In the genomic region with DNA sequence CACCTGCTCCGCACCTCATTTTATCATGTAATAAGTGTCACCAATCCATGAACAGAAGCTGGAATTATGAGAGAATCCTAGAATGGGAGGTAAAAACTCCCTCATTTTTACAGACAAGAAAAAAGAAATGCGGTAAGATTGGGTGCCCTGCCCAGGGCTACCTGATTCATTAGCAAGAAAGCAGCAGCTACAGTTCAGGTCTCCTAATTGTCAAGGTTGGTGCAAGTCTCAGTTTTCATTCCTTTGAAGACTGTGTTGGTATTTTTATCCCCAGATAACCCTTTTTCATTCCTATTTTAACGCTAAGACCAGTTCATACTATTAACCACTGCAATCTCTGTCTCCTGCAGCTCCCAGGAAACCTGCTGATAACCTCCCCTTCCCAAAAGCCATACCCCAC, we compare ENCODE assay signal across 12 cellular contexts. TPM values are rescaled to one million over a fixed set of nuclear protein-coding genes. Genes with fewer than 3 reads are reported as not detected.
A peak's percentile ranks its signal among the peaks of the same experiment; 100 is the strongest.
DNase-seq lines count a peak whose midpoint lies in the region; ATAC-seq, FAIRE-seq and TF ChIP-seq lines count a peak whose summit lies in the region.
"Had no signal": no experiment of that assay in that cellular context is flagged by ENCODE, and none has a peak within 500 bp of the region (broad histone marks: within the 10 kb centered on the region; RNA-seq: fewer than 3 reads in every experiment).

No MANE protein-coding gene starts in this region.

- H3K4me3 Mint-ChIP-seq in type B pancreatic cell: peak overlapping the region; percentile 76

- no peak overlapping the region for H4K91ac ChIP-seq in mesenchymal stem cell (ENCODE audit: low read length)

- H3K27ac Mint-ChIP-seq in type B pancreatic cell: no peak overlapping the region

- H2BK12ac ChIP-seq in mesenchymal stem cell (ENCODE audit: low read length in 2 of 2): no peak overlapping the region

- no peak for TF ChIP-seq EP300 in K562 (IDR thresholded peaks at IDR 0.05; ENCODE audit: low read length)

- peak overlapping the region; percentile 35 for H2BK15ac ChIP-seq in mesenchymal stem cell (ENCODE audit: low read depth, poor library complexity, severe bottlenecking)

- no peaks in the 10 kb centered on the region for H3K9me3 ChIP-seq in heart left ventricle
- no peaks in the 10 kb centered on the region for H3K9me3 ChIP-seq in K562 (replicated peaks; ENCODE audit: control insufficient read depth, insufficient read depth, low read depth, low read length)
- no peaks in the 10 kb centered on the region for H3K9me3 ChIP-seq in mesenchymal stem cell (ENCODE audit: control insufficient read depth, low read length)

- no peaks in the 10 kb centered on the region for H3K27me3 ChIP-seq in heart left ventricle
- no peaks in the 10 kb centered on the region for H3K27me3 ChIP-seq in K562 (ENCODE audit: control insufficient read depth in 2 of 2, insufficient read depth in 2 of 2, low read length in 2 of 2)
- H3K27me3 ChIP-seq in mesenchymal stem cell (ENCODE audit: control insufficient read depth in 1 of 2, insufficient read depth in 1 of 2, low read length in 2 of 2): no peaks in the 10 kb centered on the region

- H3K4ac ChIP-seq in mesenchymal stem cell (ENCODE audit: low read depth in 1 of 2, low read length in 2 of 2): no peak overlapping the region

- H3K14ac ChIP-seq in mesenchymal stem cell (ENCODE audit: low read length in 2 of 2): peak overlapping the region in 1 of 2 experiments; percentile 93

- no peak overlapping the region for H3K23ac ChIP-seq in mesenchymal stem cell (ENCODE audit: low read length in 2 of 2)

- no peak for DNase-seq in heart left ventricle
- no peak for DNase-seq in left cardiac atrium
- no peak for DNase-seq in K562 (ENCODE audit: extremely low read depth in 1 of 4, low spot score in 3 of 4)
- no peak for DNase-seq in mesenchymal stem cell
- DNase-seq in type B pancreatic cell (ENCODE audit: extremely low spot score, unreplicated experiment): no peak
- no peak for DNase-seq in KBM-7
- DNase-seq: EL; stimulated activated CD4-positive, alpha-beta T cell treated with anti-CD3 and anti-CD28 coated beads, Interleukin-15, amount 100 ng/mL, for 24 hours had no signal

- H2AK5ac ChIP-seq in mesenchymal stem cell (ENCODE audit: low read length, severe bottlenecking): no peak overlapping the region

- peaks cover 60% of the 10 kb centered on the region for H3K4me1 Mint-ChIP-seq in type B pancreatic cell (ENCODE audit: unreplicated experiment)

- H3K4me2 ChIP-seq in K562 (ENCODE audit: insufficient read depth, low read length) (no peak overlapping the region), mesenchymal stem cell (ENCODE audit: low read length, poor library complexity, severe bottlenecking) (no peak overlapping the region)

- no peak for TF ChIP-seq CTCF in heart left ventricle (IDR thresholded peaks at IDR 0.05)
- no peak for TF ChIP-seq CTCF in K562 (IDR thresholded peaks at IDR 0.05 in 2 of 3, conservative IDR thresholded peaks at IDR 0.05 in 1 of 3; ENCODE audit: insufficient read depth in 2 of 3, low read depth in 1 of 3, low read length in 3 of 3)
- no peak for TF ChIP-seq CTCF in type B pancreatic cell (conservative IDR thresholded peaks at IDR 0.05)

- H3K9me1 ChIP-seq in K562 (ENCODE audit: control insufficient read depth, insufficient read depth, low read length): no peaks in the 10 kb centered on the region

- ATAC-seq in heart left ventricle (no peak), left cardiac atrium (no peak), K562 (no peak), HG02852 (IDR thresholded peaks at IDR 0.05; ENCODE audit: unreplicated experiment) (no peak), GM18907 (IDR thresholded peaks at IDR 0.05; ENCODE audit: unreplicated experiment) (no peak)

- H3K27me3 Mint-ChIP-seq in type B pancreatic cell: peaks cover 3% of the 10 kb centered on the region

- H3K36me3 ChIP-seq in heart left ventricle (peaks cover 0 to 29% (median 21%) of the 10 kb centered on the region in 9 donors), K562 (ENCODE audit: control insufficient read depth, insufficient read depth, low read length) (no peaks in the 10 kb centered on the region), mesenchymal stem cell (ENCODE audit: control insufficient read depth in 1 of 2, insufficient read depth in 2 of 2, low read depth in 1 of 2, low read length in 2 of 2) (peaks cover 0 to 36% of the 10 kb centered on the region in 2 experiments)

- BruUV-seq in K562 (replicated peaks; lab: Mats Ljungman, UMichigan): no TSS peak

- H3K9me3 Mint-ChIP-seq in type B pancreatic cell: peaks cover 4% of the 10 kb centered on the region

- 71 to 82% (median 77%) methylated on average over 3 of the region's 3 CpGs for WGBS in heart left ventricle, 4 donors
- 38% methylated on average over 3 of the region's 3 CpGs for WGBS in K562 (ENCODE audit: insufficient coverage, low coverage, missing lambda C conversion rate)
- WGBS in mesenchymal stem cell: 72% methylated on average over 3 of the region's 3 CpGs

- no peak for FAIRE-seq in K562 (lab: Jason Lieb, UNC)
- FAIRE-seq: GM18507, islet of Langerhans had no signal

- intact Hi-C loops in heart left ventricle (cut with DNase I): loop anchor here in 8 of 10 donors (5.0 to 10.0 kb wide), 10 partner anchors 111 to 293 kb away; partner anchors contain the start of genes GALNT4 (in 1 of the 8) and POC1B (in 1 of the 8)
- intact Hi-C loops in left cardiac atrium (cut with DNase I): loop anchor here in 1 of 2 donors (10.0 kb wide), 1 partner anchor 181 kb away; no protein-coding TSS in a partner anchor
- intact Hi-C loops in K562 (cut with micrococcal nuclease): no loop called here

- H3K9ac ChIP-seq in K562 (ENCODE audit: insufficient read depth in 1 of 2, low read depth in 2 of 2, low read length in 2 of 2) (no peak overlapping the region; a peak in 1 of 4 replicates), mesenchymal stem cell (ENCODE audit: low read length) (peak overlapping the region; percentile 100)

- CTCF ChIA-PET in K562 (lab: Yijun Ruan, JAX; ENCODE audit: low intra/inter-chr PET ratio): no interaction called here

- peak overlapping the region in 10 of 12 donors; percentile 58 to 99 (median 75) for H3K27ac ChIP-seq in heart left ventricle
- H3K27ac ChIP-seq in K562 (ENCODE audit: extremely low read depth, low read depth, low read length): no peak overlapping the region
- H3K27ac ChIP-seq in mesenchymal stem cell (ENCODE audit: low read length, poor library complexity, severe bottlenecking): no peak overlapping the region

- POLR2A ChIA-PET in K562 (lab: Yijun Ruan, JAX): no interaction called here

- no peaks in the 10 kb centered on the region for H4K20me1 ChIP-seq in K562 (replicated peaks; ENCODE audit: control insufficient read depth, insufficient read depth, low read length)

- peak overlapping the region; percentile 55 for H2BK120ac ChIP-seq in mesenchymal stem cell (ENCODE audit: low read depth, low read length)

- peaks cover 3 to 68% (median 40%) of the 10 kb centered on the region in 12 donors for H3K4me1 ChIP-seq in heart left ventricle
- peaks cover 0 to 26% of the 10 kb centered on the region in 2 experiments; a peak in 4 of 5 replicates for H3K4me1 ChIP-seq in K562 (replicated peaks in 1 of 2; ENCODE audit: control insufficient read depth in 2 of 2, insufficient read depth in 2 of 2, low read length in 2 of 2)
- peaks cover 12% of the 10 kb centered on the region for H3K4me1 ChIP-seq in mesenchymal stem cell (ENCODE audit: control insufficient read depth, insufficient read depth, low read depth, low read length)

- H4K8ac ChIP-seq in mesenchymal stem cell (ENCODE audit: low read length): peak overlapping the region; percentile 71

- peaks cover 12% of the 10 kb centered on the region for H3K36me3 Mint-ChIP-seq in type B pancreatic cell

- peaks cover 4% of the 10 kb centered on the region for H3K79me1 ChIP-seq in mesenchymal stem cell (replicated peaks; ENCODE audit: low read length, poor library complexity, severe bottlenecking)

- TF ChIP-seq POLR2A in heart left ventricle (IDR thresholded peaks at IDR 0.05): no peak
- no peak for TF ChIP-seq POLR2A in K562 (conservative IDR thresholded peaks at IDR 0.05)

- H2AFZ ChIP-seq in K562 (ENCODE audit: low read depth, low read length) (peak overlapping the region; percentile 78; the same call in 1 of the 2 replicates), mesenchymal stem cell (ENCODE audit: low read depth, low read length) (no peak overlapping the region)

- H3K18ac ChIP-seq in mesenchymal stem cell (ENCODE audit: low read depth in 1 of 2, low read length in 2 of 2): peak overlapping the region; percentile 58 to 59

- no peak overlapping the region for H2BK5ac ChIP-seq in mesenchymal stem cell (ENCODE audit: low read depth, low read length, poor library complexity, severe bottlenecking)

- TF ChIP-seq RAD21 in K562 (CRISPR knock-in tag; conservative IDR thresholded peaks at IDR 0.05 in 1 of 2, IDR thresholded peaks at IDR 0.05 in 1 of 2): no peak

- in situ Hi-C loops in K562 (cut with MboI) (no loop called here), KBM-7 (cut with MboI; ENCODE audit: low pct_unique_long_range_greater_than_20kb, low sequenced_read_pairs) (no loop called here)

- H3K4me3 ChIP-seq in heart left ventricle (peak overlapping the region in 1 of 12 donors; percentile 83), K562 (no peak overlapping the region), mesenchymal stem cell (ENCODE audit: insufficient read depth in 1 of 2, low read depth in 1 of 2, low read length in 2 of 2) (no peak overlapping the region)

- H3K79me2 ChIP-seq in K562 (ENCODE audit: control insufficient read depth, insufficient read depth, low read length): no peaks in the 10 kb centered on the region

RNA-seq across cellular contexts. Expression of gene DUSP6, which starts 6.9 kb away (rescaled TPM):
- total RNA-seq in heart left ventricle (10 to 100 TPM; 11.4 to 66.7 (median 24.5) TPM), left cardiac atrium (10 to 100 TPM; 47.8 to 53.2 TPM), K562 (2014; rRNA removed) (0.12 TPM in 1 of 2 replicates, not detected in the other), K562 (2014; rRNA removed; fragmentation: Illumina TruSeq; extraction: Trizol) (0.06 TPM in 1 of 2 replicates, not detected in the other), K562 (2015; rRNA removed; fragmentation: Illumina TruSeq; extraction: Trizol) (0.08 and 0.14 TPM in 2 replicates), K562 (2021) (0.47 and 0.60 TPM in 2 replicates), type B pancreatic cell (ENCODE audit: low replicate concordance) (43.0 TPM in 2 replicates)
- polyA plus RNA-seq in heart left ventricle (10 to 100 TPM in 1 of 2 donors, 1 to 10 TPM in 1; 4.8 to 20.3 TPM), K562 (2011; rRNA removed) (0.08 and 0.20 TPM in 2 replicates), K562 (2014; fragmentation: Illumina TruSeq; extraction: Trizol) (0.12 and 0.40 TPM in 2 replicates), K562 (2014; fragmentation: Nextera tagmentation; extraction: Ambion mirVana) (under 1 TPM; 0.04 TPM), K562 (2014; rRNA removed) (0.03 and 0.04 TPM in 2 replicates)
- total RNA-seq in K562 (2011; cell fraction: chromatin; rRNA removed; ENCODE audit: low replicate concordance): 0.19 and 0.26 TPM in 2 replicates
- total RNA-seq in K562 (2011; cell fraction: nucleolus; rRNA removed): not detected in 2 replicates
- total RNA-seq in K562 (2011; cell fraction: nucleoplasm; rRNA removed): 0.23 TPM in 1 of 2 replicates, not detected in the other
- 0.06 and 0.24 TPM in 2 replicates for polyA plus RNA-seq in K562 (2011; cell fraction: cytosol; rRNA removed)
- 0.57 and 0.65 TPM in 2 replicates for polyA plus RNA-seq in K562 (2011; cell fraction: nucleus; rRNA removed)
- 0.07 and 0.14 TPM in 2 replicates for polyA plus RNA-seq in K562 (2012)
- polyA minus RNA-seq in K562 (2011; rRNA and poly(A)+ RNA removed): 0.18 TPM in 1 of 2 replicates, not detected in the other
- not detected in 2 replicates for polyA minus RNA-seq in K562 (2011; cell fraction: cytosol; rRNA and poly(A)+ RNA removed)
- 0.13 and 0.44 TPM in 2 replicates for polyA minus RNA-seq in K562 (2011; cell fraction: nucleus; rRNA and poly(A)+ RNA removed)
- polyA plus RNA-seq in mesenchymal stem cell (2013, experiment 1 of 2): 111 TPM
- 114 TPM for polyA plus RNA-seq in mesenchymal stem cell (2013, experiment 2 of 2)

Comparison
In these comparisons a context has a peak if more than half of its experiments do, and no peak if none do; other contexts are left out.
1. H3K27ac ChIP-seq: peak in heart left ventricle (10 of 12); none in K562 (single experiment) and mesenchymal stem cell (single experiment).
2. RNA of gene DUSP6, which starts 6.9 kb away (total RNA-seq): 47.8 to 53.2 TPM in left cardiac atrium, 43.0 TPM in type B pancreatic cell and 11.4 to 66.7 TPM in heart left ventricle; 0.06 to 0.60 TPM in K562; every median in the first group is over 4 times any median in the second.